In genomic region chr21:32368386-32368785, GRCh38 we compare ENCODE assay signal across 28 cellular contexts. TPM values are rescaled to one million over a fixed set of nuclear protein-coding genes. Genes with fewer than 3 reads are reported as not detected.
DNase-seq lines count a peak whose midpoint lies in the region; TF ChIP-seq lines count a peak whose summit lies in the region.
"Had no signal": no experiment of that assay in that cellular context is flagged by ENCODE, and none has a peak within 500 bp of the region (broad histone marks: within the 10 kb centered on the region; RNA-seq: fewer than 3 reads in every experiment).

No MANE protein-coding gene starts in this region.

- peaks cover 0 to 18% of the 10 kb centered on the region in 2 donors for H3K4me1 ChIP-seq in breast epithelium
- H3K4me1 ChIP-seq in thyroid gland = peaks cover 9 to 20% of the 10 kb centered on the region in 2 donors
- H3K4me1 ChIP-seq: body of pancreas had no signal

- no peaks in the 10 kb centered on the region for H3K27me3 Mint-ChIP-seq in MCF 10A (ENCODE audit: insufficient read depth, unreplicated experiment)
- H3K27me3 Mint-ChIP-seq: activated CD8-positive, alpha-beta T cell treated with anti-CD3 and anti-CD28 coated beads for 36 hours; CD4-positive, alpha-beta T cell; stimulated activated naive B cell treated with anti-CD40 and anti-IgM and Interleukin-4, amounts not matched to agents 10 μg/mL and 1 μg/mL and 100 μg/mL, for 72 hours had no signal

- H3K27me3 ChIP-seq in breast epithelium (no peaks in the 10 kb centered on the region), thyroid gland (no peaks in the 10 kb centered on the region)
- H3K27me3 ChIP-seq: body of pancreas, gastroesophageal sphincter, ovary, testis had no signal

- no peaks in the 10 kb centered on the region for H3K9me3 Mint-ChIP-seq in MCF 10A (ENCODE audit: unreplicated experiment)
- H3K9me3 Mint-ChIP-seq: activated CD8-positive, alpha-beta T cell treated with anti-CD3 and anti-CD28 coated beads for 36 hours; CD4-positive, alpha-beta T cell; natural killer cell; stimulated activated naive B cell treated with anti-CD40 and anti-IgM and Interleukin-4, amounts not matched to agents 10 μg/mL and 1 μg/mL and 100 μg/mL, for 72 hours had no signal

- H3K9me3 ChIP-seq in breast epithelium (no peaks in the 10 kb centered on the region), thyroid gland (no peaks in the 10 kb centered on the region)
- H3K9me3 ChIP-seq: body of pancreas, gastroesophageal sphincter, ovary, testis had no signal

- H3K4me3 ChIP-seq in breast epithelium (no peak overlapping the region), choroid plexus epithelial cell (ENCODE audit: low read depth, low read length) (no peak overlapping the region), thyroid gland (replicated peaks in 1 of 3) (no peak overlapping the region)
- H3K4me3 ChIP-seq: body of pancreas, gastroesophageal sphincter, GM12878, ovary, SK-N-MC, testis had no signal

- intact Hi-C loops in MCF 10A (cut with micrococcal nuclease) = no loop called here
- intact Hi-C loops in breast epithelium (cut with DNase I; ENCODE audit: low total_unique reads) = no loop called here
- intact Hi-C loops in thyroid gland (cut with DNase I) = no loop called here

- TF ChIP-seq CTCF in MCF 10A (IDR thresholded peaks at IDR 0.05; ENCODE audit: unreplicated experiment) = no peak
- TF ChIP-seq CTCF in breast epithelium (IDR thresholded peaks at IDR 0.05) = no peak
- no peak for TF ChIP-seq CTCF in choroid plexus epithelial cell (conservative IDR thresholded peaks at IDR 0.05; ENCODE audit: low read depth, low read length)
- no peak for TF ChIP-seq CTCF in thyroid gland (IDR thresholded peaks at IDR 0.05)

- BruUV-seq in MCF 10A (replicated peaks; lab: Mats Ljungman, UMichigan) = no TSS peak

- DNase-seq in MCF 10A (ENCODE audit: unreplicated experiment) (no peak), breast epithelium (ENCODE audit: low spot score in 2 of 2) (no peak), choroid plexus epithelial cell (ENCODE audit: low read depth) (peak; percentile 99), myocyte (ENCODE audit: low read depth) (peak; percentile 60), thyroid gland (no peak), CD1c-positive myeloid dendritic cell (ENCODE audit: extremely low spot score) (no peak), pons (ENCODE audit: low spot score) (no peak), erythroblast (lab: John Stamatoyannopoulos, UW) (no peak)
- DNase-seq: activated CD4-positive, alpha-beta T cell treated with anti-CD3 and anti-CD28 coated beads for 1 hour; activated CD8-positive, alpha-beta T cell treated with anti-CD3 and anti-CD28 coated beads for 36 hours; activated gamma-delta T cell treated with Interleukin-2 at 50 U/mL for 16 hours; activated T-cell treated with anti-CD3 and anti-CD28 coated beads for 4 hours; body of pancreas; CD4-positive, alpha-beta T cell; effector CD8-positive, alpha-beta T cell; EL; Karpas-422; midbrain; natural killer cell; NCI-H1436 treated with DMSO at 0.1 percent for 48 hours; NCI-H2107; NCI-H446 treated with DMSO at 0.1 percent for 48 hours; ovary; stimulated activated naive B cell treated with anti-CD40 and anti-IgM and Interleukin-4, amounts not matched to agents 10 μg/mL and 1 μg/mL and 100 μg/mL, for 72 hours; testis had no signal

- 86 to 89% methylated on average over 9 of the region's 9 CpGs for WGBS in thyroid gland, 2 donors

- peaks cover 32% of the 10 kb centered on the region for H3K4me1 Mint-ChIP-seq in MCF 10A (ENCODE audit: insufficient read depth, unreplicated experiment)
- H3K4me1 Mint-ChIP-seq: natural killer cell had no signal

- POLR2A ChIA-PET in MCF 10A (lab: Yijun Ruan, JAX) = interaction anchor here (0.6 to 4.0 kb wide), 6 partner anchors 9 to 166 kb away, joined by 3 to 16 read pairs (median 3); no protein-coding TSS in a partner anchor

- CTCF ChIA-PET in MCF 10A (lab: Yijun Ruan, JAX) = interaction anchor here (0.6 to 2.7 kb wide), 5 partner anchors 8 to 233 kb away, joined by 3 to 14 read pairs (median 3); no protein-coding TSS in a partner anchor

- H3K27ac Mint-ChIP-seq in MCF 10A (ENCODE audit: low read depth, unreplicated experiment) = peak overlapping the region; percentile 63
- H3K27ac Mint-ChIP-seq: activated CD8-positive, alpha-beta T cell treated with anti-CD3 and anti-CD28 coated beads for 36 hours; CD4-positive, alpha-beta T cell; natural killer cell had no signal

- no peak overlapping the region for H3K4me3 Mint-ChIP-seq in MCF 10A (ENCODE audit: unreplicated experiment)
- H3K4me3 Mint-ChIP-seq: activated CD8-positive, alpha-beta T cell treated with anti-CD3 and anti-CD28 coated beads for 36 hours; CD4-positive, alpha-beta T cell; natural killer cell; stimulated activated naive B cell treated with anti-CD40 and anti-IgM and Interleukin-4, amounts not matched to agents 10 μg/mL and 1 μg/mL and 100 μg/mL, for 72 hours had no signal

- TF ChIP-seq POLR2A in breast epithelium (IDR thresholded peaks at IDR 0.05) = no peak
- TF ChIP-seq POLR2A in thyroid gland (IDR thresholded peaks at IDR 0.05) = no peak
- no peak for TF ChIP-seq POLR2A in erythroblast (IDR thresholded peaks at IDR 0.05; ENCODE audit: low read length)

- H3K36me3 Mint-ChIP-seq in MCF 10A (ENCODE audit: insufficient read depth, unreplicated experiment) = peaks cover 97% of the 10 kb centered on the region

- no peaks in the 10 kb centered on the region for H3K36me3 ChIP-seq in breast epithelium
- peaks cover 8 to 19% of the 10 kb centered on the region in 2 donors for H3K36me3 ChIP-seq in thyroid gland
- H3K36me3 ChIP-seq: ovary had no signal

- H3K27ac ChIP-seq in breast epithelium (no peak overlapping the region), thyroid gland (peak overlapping the region in 2 of 3 donors; percentile 14 to 17)
- H3K27ac ChIP-seq: body of pancreas, ovary, SK-N-MC, testis had no signal

RNA-seq across cellular contexts. Expression of gene URB1, which starts 24.4 kb away (rescaled TPM):
- total RNA-seq in MCF 10A (2022) = 32.3 and 43.5 TPM in 2 replicates
- 10 to 100 TPM; 12.8 to 22.2 (median 20.6) TPM for total RNA-seq in breast epithelium
- 42.1 and 42.8 TPM in 2 replicates for total RNA-seq in myocyte
- polyA plus RNA-seq in myocyte (2012) = 13.4 TPM
- total RNA-seq in thyroid gland = 10 to 100 TPM; 13.6 to 23.9 (median 15.8) TPM

RNA-seq across cellular contexts. Expression of gene EVA1C, which starts 44.1 kb away (rescaled TPM):
- total RNA-seq in MCF 10A (2022) (16.8 and 22.2 TPM in 2 replicates), breast epithelium (10 to 100 TPM; 30.2 to 69.8 (median 58.5) TPM), myocyte (1.0 and 1.9 TPM in 2 replicates), thyroid gland (10 to 100 TPM; 25.4 to 44.6 (median 35.2) TPM)
- polyA plus RNA-seq in myocyte (2012) = 0.44 TPM
- total RNA-seq: GM12878 had no signal

Comparison
In these comparisons a context has a peak if more than half of its experiments do, and no peak if none do; other contexts are left out.
1. DNase-seq: peak in choroid plexus epithelial cell (single experiment) and myocyte (single experiment); none in MCF 10A (single experiment), breast epithelium (0 of 2), thyroid gland (0 of 2), CD1c-positive myeloid dendritic cell (single experiment), pons (single experiment) and erythroblast (0 of 2).
2. H3K27ac ChIP-seq: peak in thyroid gland (2 of 3); none in breast epithelium (0 of 2).